22 cellular contexts compared by ENCODE assay signal in the genomic region with DNA sequence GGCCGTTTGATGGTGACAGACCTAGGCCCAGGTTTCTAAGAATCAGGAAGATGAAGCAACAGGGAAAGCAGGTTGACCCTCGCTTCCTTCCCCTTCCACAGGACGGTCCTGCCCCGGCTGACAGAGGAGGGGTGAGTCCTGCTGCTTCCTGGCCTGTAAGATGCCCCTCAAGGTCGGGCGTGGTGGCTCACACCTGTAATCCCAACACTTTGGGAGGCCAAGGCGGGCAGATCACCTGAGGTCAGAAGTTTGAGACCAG. TPM values are rescaled to one million over a fixed set of nuclear protein-coding genes. Genes with fewer than 3 reads are reported as not detected.
"Had no signal": no experiment of that assay in that cellular context is flagged by ENCODE, and none has a peak within 500 bp of the region (broad histone marks: within the 10 kb centered on the region; RNA-seq: fewer than 3 reads in every experiment).

No MANE protein-coding gene starts in this region.

- H3K4me3 ChIP-seq: adrenal gland, colonic mucosa, SK-N-MC had no signal

- ATAC-seq: activated CD4-positive, CD25-positive, alpha-beta regulatory T cell treated with anti-CD3 and anti-CD28 coated beads, Interleukin-2, amount 50 U/mL, for 24 hours; activated CD8-positive, alpha-beta T cell treated with anti-CD3 and anti-CD28 coated beads for 36 hours had no signal

- DNase-seq: activated CD4-positive, alpha-beta T cell treated with anti-CD3 and anti-CD28 coated beads for 4 hours; activated CD8-positive, alpha-beta memory T cell treated with anti-CD3 and anti-CD28 coated beads, Interleukin-2, amount 50 U/mL, for 48 hours; activated CD8-positive, alpha-beta T cell treated with anti-CD3 and anti-CD28 coated beads for 36 hours; activated naive CD4-positive, alpha-beta T cell treated with anti-CD3 and anti-CD28 coated beads, Interleukin-2, amount 50 U/mL, for 16 hours; activated naive CD8-positive, alpha-beta T cell treated with anti-CD3 and anti-CD28 coated beads, Interleukin-2, amount 10 ng/mL, durations not matched to agents 7 days and 5 days; activated T-cell treated with anti-CD3 and anti-CD28 coated beads, Interleukin-2, amount 50 U/mL, for 1 hour; adrenal gland; anterior cingulate cortex; caudate nucleus; colonic mucosa; Kasumi-1; NCI-H1105; NCI-H1436; NCI-H187; NCI-H2081 treated with DMSO at 0.1 percent for 48 hours; NCI-H446; NCI-H524; SW 1271 had no signal

- H3K27ac ChIP-seq: adrenal gland, colonic mucosa, SK-N-MC had no signal

- H3K27me3 ChIP-seq: colonic mucosa had no signal

- H3K9me3 ChIP-seq: adrenal gland, colonic mucosa had no signal

- H3K4me1 ChIP-seq: adrenal gland, colonic mucosa had no signal

- H3K36me3 ChIP-seq: adrenal gland, colonic mucosa had no signal

RNA-seq across cellular contexts. Expression of a gene that starts 9.7 kb away (rescaled TPM):
- total RNA-seq: activated CD8-positive, alpha-beta T cell treated with anti-CD3 and anti-CD28 coated beads for 36 hours; activated naive CD8-positive, alpha-beta T cell treated with anti-CD3 and anti-CD28 coated beads, Interleukin-2, amount 10 ng/mL, durations not matched to agents 7 days and 5 days; colonic mucosa; OCI-LY7 had no signal

RNA-seq across cellular contexts. Expression of a gene that starts 33.7 kb away (rescaled TPM):
- total RNA-seq: activated CD8-positive, alpha-beta T cell treated with anti-CD3 and anti-CD28 coated beads for 36 hours; activated naive CD8-positive, alpha-beta T cell treated with anti-CD3 and anti-CD28 coated beads, Interleukin-2, amount 10 ng/mL, durations not matched to agents 7 days and 5 days; OCI-LY7 had no signal

RNA-seq across cellular contexts. Expression of a gene that starts 52.0 kb away (rescaled TPM):
- total RNA-seq: activated CD8-positive, alpha-beta T cell treated with anti-CD3 and anti-CD28 coated beads for 36 hours; activated naive CD8-positive, alpha-beta T cell treated with anti-CD3 and anti-CD28 coated beads, Interleukin-2, amount 10 ng/mL, durations not matched to agents 7 days and 5 days; OCI-LY7; RPMI7951 had no signal
